In genomic region chr4:11106769-11107168, GRCh38 we compare ENCODE assay signal across 21 cellular contexts.
DNase-seq lines count a peak whose midpoint lies in the region; ATAC-seq lines count a peak whose summit lies in the region.
"Had no signal": no experiment of that assay in that cellular context is flagged by ENCODE, and none has a peak within 500 bp of the region (broad histone marks: within the 10 kb centered on the region; RNA-seq: fewer than 3 reads in every experiment).

No MANE protein-coding gene starts in this region.

- H4K20me1 ChIP-seq in BLaER1 treated with 17β-estradiol and CSF1 and Interleukin-3, amounts not matched to agents 10 nM and 100 nM = no peaks in the 10 kb centered on the region

- peak overlapping the region in 8 of 11 experiments; percentile 3 to 59 (median 23); a peak in 8 of 22 replicates for H3K4me2 ChIP-seq in BLaER1 treated with 17β-estradiol and CSF1 and Interleukin-3, amounts not matched to agents 10 nM and 100 nM

- H3K36me3 ChIP-seq in BLaER1 treated with 17β-estradiol and CSF1 and Interleukin-3, amounts not matched to agents 10 nM and 100 nM = no peaks in the 10 kb centered on the region
- H3K36me3 ChIP-seq: brain microvascular endothelial cell, lower lobe of right lung, neutrophil had no signal

- H3K4me3 ChIP-seq in BLaER1 treated with 17β-estradiol and CSF1 and Interleukin-3, amounts not matched to agents 10 nM and 100 nM = no peak overlapping the region
- H3K4me3 ChIP-seq: lower lobe of right lung, psoas muscle, SK-N-MC had no signal

- no peaks in the 10 kb centered on the region for H3K27me3 ChIP-seq in BLaER1 treated with 17β-estradiol and CSF1 and Interleukin-3, amounts not matched to agents 10 nM and 100 nM
- H3K27me3 ChIP-seq: brain microvascular endothelial cell, neutrophil had no signal

- peaks cover 0 to 24% (median 10%) of the 10 kb centered on the region in 11 experiments; a peak in 14 of 22 replicates for H3K9me3 ChIP-seq in BLaER1 treated with 17β-estradiol and CSF1 and Interleukin-3, amounts not matched to agents 10 nM and 100 nM (replicated peaks in 1 of 11)
- H3K9me3 ChIP-seq: lower lobe of right lung, neutrophil, psoas muscle had no signal

- no peak overlapping the region for H3K9ac ChIP-seq in BLaER1 treated with 17β-estradiol and CSF1 and Interleukin-3, amounts not matched to agents 10 nM and 100 nM

- peak; percentile 31 for DNase-seq in KG1 (lab: John Stamatoyannopoulos, UW)
- DNase-seq in OCI-M1 (lab: John Stamatoyannopoulos, UW) = peak; percentile 64
- DNase-seq in fibroblast of the conjunctiva (ENCODE audit: low read depth) = peak; percentile 13
- DNase-seq in foreskin melanocyte = no peak
- DNase-seq: activated CD4-positive, alpha-beta T cell treated with anti-CD3 and anti-CD28 coated beads, Interleukin-2, amount 50 U/mL, for 4 hours; activated CD8-positive, alpha-beta memory T cell treated with anti-CD3 and anti-CD28 coated beads, Interleukin-2, amount 50 U/mL, for 48 hours; activated effector memory CD4-positive, alpha-beta T cell treated with Interleukin-2 at 50 U/mL for 16 hours; brain microvascular endothelial cell; C1 segment of cervical spinal cord; cortex of kidney; lower lobe of right lung; NCI-H1048; NCI-H2029; psoas muscle; substantia nigra had no signal

- no peak overlapping the region; a peak in 1 of 22 replicates for H3K27ac ChIP-seq in BLaER1 treated with 17β-estradiol and CSF1 and Interleukin-3, amounts not matched to agents 10 nM and 100 nM
- H3K27ac ChIP-seq: brain microvascular endothelial cell, lower lobe of right lung, neutrophil, psoas muscle, SK-N-MC had no signal

- ATAC-seq in GM18868 (IDR thresholded peaks at IDR 0.05; ENCODE audit: unreplicated experiment) (no peak), HG02870 (IDR thresholded peaks at IDR 0.05; ENCODE audit: unreplicated experiment) (no peak), HG03520 (IDR thresholded peaks at IDR 0.05; ENCODE audit: unreplicated experiment) (no peak)
- ATAC-seq: lower lobe of right lung, psoas muscle had no signal

- peaks cover 4 to 25% (median 14%) of the 10 kb centered on the region in 10 experiments; a peak in 18 of 20 replicates for H3K4me1 ChIP-seq in BLaER1 treated with 17β-estradiol and CSF1 and Interleukin-3, amounts not matched to agents 10 nM and 100 nM
- H3K4me1 ChIP-seq: lower lobe of right lung, psoas muscle had no signal
